1 cellular context compared by ENCODE assay signal in the genomic region with DNA sequence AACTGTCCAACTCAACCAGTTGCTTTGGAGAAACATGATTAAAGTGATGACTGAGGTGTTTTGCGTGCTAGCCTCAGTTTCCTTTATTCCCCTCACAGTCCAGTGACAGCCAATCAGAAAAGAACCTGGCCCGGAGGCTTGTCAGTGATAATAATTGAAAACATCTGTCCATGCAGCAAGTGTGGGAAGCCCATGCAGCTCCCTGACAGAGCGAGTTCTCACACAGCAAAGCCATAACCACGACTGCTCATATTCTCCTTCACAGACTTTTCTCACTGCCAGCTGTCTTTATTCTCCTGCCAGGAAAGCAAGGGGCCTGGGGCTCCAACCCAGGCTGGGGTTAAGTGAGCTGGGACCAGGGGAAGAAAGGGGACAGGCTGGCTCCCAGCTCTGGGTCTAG.
TF ChIP-seq lines count a peak whose summit lies in the region.

No MANE protein-coding gene starts in this region.

TF ChIP-seq in GM23338, 12 proteins besides CTCF, POLR2A, EP300 and RAD21:
- no peak for TF ChIP-seq ZNF331 (CRISPR knock-in tag; IDR thresholded peaks at IDR 0.05; ENCODE audit: low read depth)
- no peak for TF ChIP-seq ZNF114 (CRISPR knock-in tag; IDR thresholded peaks at IDR 0.05)
- TF ChIP-seq NANOG (IDR thresholded peaks at IDR 0.05; ENCODE audit: borderline replicate concordance), result no peak
- TF ChIP-seq, protein P1, sequence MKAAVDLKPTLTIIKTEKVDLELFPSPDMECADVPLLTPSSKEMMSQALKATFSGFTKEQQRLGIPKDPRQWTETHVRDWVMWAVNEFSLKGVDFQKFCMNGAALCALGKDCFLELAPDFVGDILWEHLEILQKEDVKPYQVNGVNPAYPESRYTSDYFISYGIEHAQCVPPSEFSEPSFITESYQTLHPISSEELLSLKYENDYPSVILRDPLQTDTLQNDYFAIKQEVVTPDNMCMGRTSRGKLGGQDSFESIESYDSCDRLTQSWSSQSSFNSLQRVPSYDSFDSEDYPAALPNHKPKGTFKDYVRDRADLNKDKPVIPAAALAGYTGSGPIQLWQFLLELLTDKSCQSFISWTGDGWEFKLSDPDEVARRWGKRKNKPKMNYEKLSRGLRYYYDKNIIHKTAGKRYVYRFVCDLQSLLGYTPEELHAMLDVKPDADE (IDR thresholded peaks at IDR 0.05), result no peak
TF ChIP-seq in GM23338: peak in this region for 0.
